In the genomic region with DNA sequence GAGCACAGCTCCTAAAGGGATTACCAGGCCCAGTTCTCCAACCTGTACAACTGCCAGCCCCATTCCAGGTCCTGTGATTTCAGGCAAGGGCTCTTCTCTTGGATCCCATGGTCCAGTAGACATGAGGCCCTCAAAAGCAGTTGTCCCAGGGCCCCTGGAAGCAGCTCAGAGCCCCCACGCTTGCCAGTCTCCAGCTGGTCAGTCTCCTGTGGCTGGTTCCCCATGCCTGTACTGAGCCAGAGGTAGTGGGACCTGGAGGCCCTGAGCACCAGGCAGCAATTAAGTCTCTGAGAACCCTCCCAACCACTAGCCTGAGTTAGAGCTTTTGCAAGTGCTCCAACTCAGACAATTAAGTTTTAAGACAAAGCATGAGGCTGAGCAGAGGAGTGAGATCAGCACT, we compare ENCODE assay signal across 23 cellular contexts. TPM values are rescaled to one million over a fixed set of nuclear protein-coding genes. Genes with fewer than 3 reads are reported as not detected.
A peak's percentile ranks its signal among the peaks of the same experiment; 100 is the strongest.
DNase-seq lines count a peak whose midpoint lies in the region; ATAC-seq and TF ChIP-seq lines count a peak whose summit lies in the region.
"Had no signal": no experiment of that assay in that cellular context is flagged by ENCODE, and none has a peak within 500 bp of the region (broad histone marks: within the 10 kb centered on the region; RNA-seq: fewer than 3 reads in every experiment).

No MANE protein-coding gene starts in this region.

- H3K4me2 ChIP-seq in mammary epithelial cell (ENCODE audit: insufficient read depth, low read depth, low read length), result no peak overlapping the region
- H3K4me2 ChIP-seq in osteoblast (ENCODE audit: insufficient read depth, low read length), result no peak overlapping the region
- H3K4me2 ChIP-seq: A549; BLaER1 treated with 17β-estradiol and CSF1 and Interleukin-3, amounts not matched to agents 10 nM and 100 nM had no signal

- peak overlapping the region; percentile 90 for H3K27ac Mint-ChIP-seq in MCF 10A (ENCODE audit: low read depth, unreplicated experiment)
- peak overlapping the region; percentile 41; the same call in 1 of the 2 replicates for H3K27ac Mint-ChIP-seq in WTC11
- H3K27ac Mint-ChIP-seq: B cell; CD4-positive, alpha-beta T cell; CD8-positive, alpha-beta T cell had no signal

- BruUV-seq in MCF 10A (replicated peaks; lab: Mats Ljungman, UMichigan) (no TSS peak), mammary epithelial cell (replicated peaks; lab: Mats Ljungman, UMichigan) (no TSS peak)

- peaks cover 13% of the 10 kb centered on the region for H3K4me1 Mint-ChIP-seq in MCF 10A (ENCODE audit: insufficient read depth, unreplicated experiment)
- H3K4me1 Mint-ChIP-seq in WTC11, result peaks cover 2% of the 10 kb centered on the region; the same call in 1 of the 2 replicates
- H3K4me1 Mint-ChIP-seq: B cell had no signal

- WGBS in mammary epithelial cell (ENCODE audit: low coverage, missing lambda C conversion rate), result 100% methylated on average over 1 of the region's 1 CpG
- no CpG with 5 or more reads among the region's 1 CpG for WGBS in suprapubic skin

- dilution Hi-C loops in mammary epithelial cell (cut with HindIII; ENCODE audit: low sequenced_read_pairs), result no loop called here

- no peak for TF ChIP-seq POLR2A in suprapubic skin (IDR thresholded peaks at IDR 0.05)

- no peak for TF ChIP-seq CTCF in MCF 10A (IDR thresholded peaks at IDR 0.05; ENCODE audit: unreplicated experiment)
- TF ChIP-seq CTCF in mammary epithelial cell (conservative IDR thresholded peaks at IDR 0.05 in 1 of 2, IDR thresholded peaks at IDR 0.05 in 1 of 2; ENCODE audit: extremely low read depth in 1 of 2, insufficient read depth in 1 of 2, low read depth in 1 of 2, low read length in 2 of 2), result no peak
- no peak for TF ChIP-seq CTCF in WTC11 (IDR thresholded peaks at IDR 0.05)
- TF ChIP-seq CTCF in osteoblast (IDR thresholded peaks at IDR 0.05; ENCODE audit: extremely low read depth, low read depth, low read length), result no peak
- no peak for TF ChIP-seq CTCF in GM10248 (IDR thresholded peaks at IDR 0.05; ENCODE audit: control extremely low read depth, extremely low read depth, low read depth, missing control alignments)
- no peak for TF ChIP-seq CTCF in suprapubic skin (IDR thresholded peaks at IDR 0.05)

- peaks cover 70% of the 10 kb centered on the region for H3K79me2 ChIP-seq in mammary epithelial cell (ENCODE audit: insufficient read depth, low read length)
- peaks cover 64% of the 10 kb centered on the region for H3K79me2 ChIP-seq in osteoblast (ENCODE audit: insufficient read depth, low read length)

- H3K4me3 ChIP-seq in mammary epithelial cell (replicated peaks in 1 of 3; ENCODE audit: insufficient read depth in 1 of 3, low read depth in 2 of 3, low read length in 3 of 3), result no peak overlapping the region
- H3K4me3 ChIP-seq in osteoblast (ENCODE audit: insufficient read depth, low read length), result no peak overlapping the region
- H3K4me3 ChIP-seq in suprapubic skin, result no peak overlapping the region
- H3K4me3 ChIP-seq: A549; BLaER1 treated with 17β-estradiol and CSF1 and Interleukin-3, amounts not matched to agents 10 nM and 100 nM had no signal

- DNase-seq in MCF 10A (ENCODE audit: unreplicated experiment) (no peak), mammary epithelial cell (no peak), WTC11 (ENCODE audit: low spot score) (no peak), osteoblast (ENCODE audit: insufficient read length, low spot score, missing footprints) (peak; percentile 42), GM10248 (ENCODE audit: extremely low spot score) (no peak), suprapubic skin (ENCODE audit: low spot score in 2 of 2) (no peak)
- DNase-seq: AML-193; Caco-2; CD4-positive, alpha-beta T cell; CD8-positive, alpha-beta T cell; DMS 273 treated with DMSO at 0.1 percent for 48 hours; DMS153; DMS53; DMS79; DND-41; EL; GDM1 had no signal

- intact Hi-C loops in MCF 10A (cut with micrococcal nuclease), result no loop called here
- intact Hi-C loops in mammary epithelial cell (cut with micrococcal nuclease), result no loop called here

- CTCF ChIA-PET in MCF 10A (lab: Yijun Ruan, JAX), result interaction anchor here (0.7 to 1.5 kb wide), 5 partner anchors 12 to 47 kb away, joined by 3 to 5 read pairs (median 4); no protein-coding TSS in a partner anchor
- CTCF ChIA-PET in mammary epithelial cell (lab: Charles Lee; ENCODE audit: low non-redundant PET), result no interaction called here
- CTCF ChIA-PET in WTC11 (lab: Charles Lee), result interaction anchor here (1.4 kb wide), 1 partner anchor 9 kb away, joined by 4 read pairs; no protein-coding TSS in a partner anchor
- CTCF ChIA-PET in GM10248 (lab: Yijun Ruan, JAX), result no interaction called here

- peaks cover 11% of the 10 kb centered on the region for H3K9me3 Mint-ChIP-seq in MCF 10A (ENCODE audit: unreplicated experiment)
- H3K9me3 Mint-ChIP-seq in WTC11, result peaks cover 31% of the 10 kb centered on the region

- H3K36me3 ChIP-seq in mammary epithelial cell (ENCODE audit: insufficient read depth, low read length), result no peaks in the 10 kb centered on the region
- no peaks in the 10 kb centered on the region for H3K36me3 ChIP-seq in osteoblast (ENCODE audit: insufficient read depth, low read length)
- H3K36me3 ChIP-seq in suprapubic skin, result no peaks in the 10 kb centered on the region

- H2AFZ ChIP-seq in mammary epithelial cell (ENCODE audit: low read depth, low read length) (no peak overlapping the region), osteoblast (ENCODE audit: low read length) (no peak overlapping the region)

- H3K27me3 ChIP-seq in mammary epithelial cell (ENCODE audit: insufficient read depth, low read length) (no peaks in the 10 kb centered on the region), osteoblast (ENCODE audit: insufficient read depth, low read length) (no peaks in the 10 kb centered on the region), suprapubic skin (no peaks in the 10 kb centered on the region)
- H3K27me3 ChIP-seq: BLaER1 treated with 17β-estradiol and CSF1 and Interleukin-3, amounts not matched to agents 10 nM and 100 nM had no signal

- no peak overlapping the region for H3K9ac ChIP-seq in mammary epithelial cell (ENCODE audit: insufficient read depth, low read length)
- H3K9ac ChIP-seq: BLaER1 treated with 17β-estradiol and CSF1 and Interleukin-3, amounts not matched to agents 10 nM and 100 nM had no signal

- in situ Hi-C loops in mammary epithelial cell (cut with MboI; ENCODE audit: low sequenced_read_pairs in 2 of 2), result no loop called here

- H4K20me1 ChIP-seq in mammary epithelial cell (ENCODE audit: insufficient read depth, low read length) (no peaks in the 10 kb centered on the region), osteoblast (ENCODE audit: insufficient read depth, low read length) (peaks cover 13% of the 10 kb centered on the region)
- H4K20me1 ChIP-seq: BLaER1 treated with 17β-estradiol and CSF1 and Interleukin-3, amounts not matched to agents 10 nM and 100 nM had no signal

- H3K4me1 ChIP-seq in mammary epithelial cell (ENCODE audit: insufficient read depth, low read length) (no peaks in the 10 kb centered on the region), osteoblast (ENCODE audit: insufficient read depth, low read length) (peaks cover 3% of the 10 kb centered on the region), suprapubic skin (no peaks in the 10 kb centered on the region)
- H3K4me1 ChIP-seq: A549; BLaER1 treated with 17β-estradiol and CSF1 and Interleukin-3, amounts not matched to agents 10 nM and 100 nM; Caco-2 had no signal

- peaks cover 22% of the 10 kb centered on the region for H3K36me3 Mint-ChIP-seq in MCF 10A (ENCODE audit: insufficient read depth, unreplicated experiment)
- H3K36me3 Mint-ChIP-seq in WTC11, result peaks cover 37% of the 10 kb centered on the region
- H3K36me3 Mint-ChIP-seq: CD8-positive, alpha-beta T cell had no signal

- peaks cover 4% of the 10 kb centered on the region for H3K9me3 ChIP-seq in mammary epithelial cell (replicated peaks; ENCODE audit: insufficient read depth, low read length)
- no peaks in the 10 kb centered on the region for H3K9me3 ChIP-seq in osteoblast (ENCODE audit: low read depth, low read length)
- H3K9me3 ChIP-seq in suprapubic skin, result no peaks in the 10 kb centered on the region

- ATAC-seq in WTC11, result no peak
- no peak for ATAC-seq in GM18858 (IDR thresholded peaks at IDR 0.05; ENCODE audit: unreplicated experiment)
- ATAC-seq: A549; CD8-positive, alpha-beta T cell had no signal

- H3K27ac ChIP-seq in mammary epithelial cell (ENCODE audit: insufficient read depth, low read depth, low read length) (no peak overlapping the region), osteoblast (ENCODE audit: low read depth, low read length) (no peak overlapping the region), suprapubic skin (no peak overlapping the region)
- H3K27ac ChIP-seq: 22Rv1; A549; BLaER1 treated with 17β-estradiol and CSF1 and Interleukin-3, amounts not matched to agents 10 nM and 100 nM; C4-2B had no signal

- H3K4me3 Mint-ChIP-seq in MCF 10A (ENCODE audit: unreplicated experiment), result peak overlapping the region; percentile 43
- H3K4me3 Mint-ChIP-seq in WTC11, result no peak overlapping the region
- H3K4me3 Mint-ChIP-seq: B cell; CD4-positive, alpha-beta T cell; CD8-positive, alpha-beta T cell had no signal

- POLR2A ChIA-PET in MCF 10A (lab: Yijun Ruan, JAX) (interaction anchor here (0.8 to 2.8 kb wide), 9 partner anchors 10 to 62 kb away, joined by 3 to 11 read pairs (median 5); no protein-coding TSS in a partner anchor), WTC11 (lab: Charles Lee) (interaction anchor here (0.5 kb wide), 1 partner anchor 755 kb away, joined by 3 read pairs; no protein-coding TSS in a partner anchor), GM10248 (lab: Yijun Ruan, JAX) (no interaction called here)

- no peak for TF ChIP-seq EP300 in suprapubic skin (IDR thresholded peaks at IDR 0.05)

- H3K27me3 Mint-ChIP-seq in MCF 10A (ENCODE audit: insufficient read depth, unreplicated experiment) (no peaks in the 10 kb centered on the region), WTC11 (ENCODE audit: low read depth) (peaks cover 4% of the 10 kb centered on the region; the same call in 1 of the 2 replicates)
- H3K27me3 Mint-ChIP-seq: B cell; CD4-positive, alpha-beta T cell had no signal

TF ChIP-seq in WTC11, 78 proteins besides CTCF, POLR2A, EP300 and RAD21 (continues in another document):
- no peak for TF ChIP-seq NR3C1 (CRISPR knock-in tag; conservative IDR thresholded peaks at IDR 0.05; ENCODE audit: low read depth)
- TF ChIP-seq CREB1 (CRISPR knock-in tag; IDR thresholded peaks at IDR 0.05), result no peak
- TF ChIP-seq, protein P1, sequence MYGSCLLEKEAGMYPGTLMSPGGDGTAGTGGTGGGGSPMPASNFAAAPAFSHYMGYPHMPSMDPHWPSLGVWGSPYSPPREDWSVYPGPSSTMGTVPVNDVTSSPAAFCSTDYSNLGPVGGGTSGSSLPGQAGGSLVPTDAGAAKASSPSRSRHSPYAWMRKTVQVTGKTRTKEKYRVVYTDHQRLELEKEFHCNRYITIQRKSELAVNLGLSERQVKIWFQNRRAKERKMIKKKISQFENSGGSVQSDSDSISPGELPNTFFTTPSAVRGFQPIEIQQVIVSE (CRISPR knock-in tag; IDR thresholded peaks at IDR 0.05; ENCODE audit: borderline replicate concordance), result no peak
- TF ChIP-seq RORB (CRISPR knock-in tag; IDR thresholded peaks at IDR 0.05), result no peak

RNA-seq across cellular contexts. Expression of gene CDC42BPA, which starts 36.9 kb away (rescaled TPM):
- total RNA-seq in MCF 10A (2022) (88.8 and 102 TPM in 2 replicates), mammary epithelial cell (10 to 100 TPM; 50.8 to 56.1 TPM), WTC11 (2021) (22.2 to 25.2 TPM (median 22.9 TPM) in 3 replicates), osteoblast (71.6 and 77.8 TPM in 2 replicates), suprapubic skin (10 to 100 TPM; 12.2 to 54.6 (median 14.9) TPM)
- 9.6 TPM for polyA plus RNA-seq in mammary epithelial cell
- polyA minus RNA-seq in mammary epithelial cell, result 35.7 TPM

Comparison
In these comparisons a context has a peak if more than half of its experiments do, and no peak if none do; other contexts are left out.
1. CTCF ChIA-PET loops: an anchor here in MCF 10A (0.7 to 1.5 kb wide) and WTC11 (1.4 kb wide); none called in mammary epithelial cell and GM10248.